ENCODE assay signal across 15 cellular contexts in genomic region chr10:60352105-60352504, GRCh38. TPM values are rescaled to one million over a fixed set of nuclear protein-coding genes. Genes with fewer than 3 reads are reported as not detected.
DNase-seq lines count a peak whose midpoint lies in the region; ATAC-seq, FAIRE-seq and TF ChIP-seq lines count a peak whose summit lies in the region.
"Had no signal": no experiment of that assay in that cellular context is flagged by ENCODE, and none has a peak within 500 bp of the region (broad histone marks: within the 10 kb centered on the region; RNA-seq: fewer than 3 reads in every experiment).

No MANE protein-coding gene starts in this region.

- intact Hi-C loops in kidney (cut with DNase I), result no loop called here

- no peak overlapping the region for H3K4me3 ChIP-seq in kidney (ENCODE audit: low read length in 2 of 2)
- H3K4me3 ChIP-seq: lung, sigmoid colon had no signal

- no peak overlapping the region for H3K27ac ChIP-seq in kidney (ENCODE audit: low read depth in 2 of 2, low read length in 2 of 2)
- H3K27ac ChIP-seq: KMS-11, sigmoid colon had no signal

- no peak for FAIRE-seq in kidney (lab: Jason Lieb, UNC)

- H3K27ac Mint-ChIP-seq in activated CD8-positive, alpha-beta memory T cell treated with anti-CD3 and anti-CD28 coated beads, Interleukin-2, amount 10 ng/mL, durations not matched to agents 7 days and 5 days, result no peak overlapping the region
- H3K27ac Mint-ChIP-seq: CD4-positive, CD25-positive, alpha-beta regulatory T cell had no signal

- no peak overlapping the region for H3K9ac ChIP-seq in kidney (ENCODE audit: low read length in 2 of 2)
- H3K9ac ChIP-seq: KMS-11 had no signal

- H3K9me3 ChIP-seq in kidney (ENCODE audit: control insufficient read depth in 1 of 2, low read length in 2 of 2), result no peaks in the 10 kb centered on the region
- H3K9me3 ChIP-seq: sigmoid colon had no signal

- DNase-seq in left kidney (ENCODE audit: low read depth, low spot score) (peak; percentile 33), OCI-M1 (lab: John Stamatoyannopoulos, UW) (no peak), NCI-H1105 (lab: John Stamatoyannopoulos, UW) (no peak), kidney (no peak)
- no peak for DNase-seq in activated CD8-positive, alpha-beta memory T cell treated with anti-CD3 and anti-CD28 coated beads, Interleukin-2, amount 10 ng/mL, durations not matched to agents 7 days and 5 days
- DNase-seq: activated T-cell treated with anti-CD3 and anti-CD28 coated beads, Interleukin-2, amount 50 U/mL, for 4 hours; CD4-positive, CD25-positive, alpha-beta regulatory T cell; foreskin fibroblast; NCI-H524 treated with DMSO at 0.1 percent for 48 hours; sigmoid colon had no signal

- H3K4me1 Mint-ChIP-seq in activated CD8-positive, alpha-beta memory T cell treated with anti-CD3 and anti-CD28 coated beads, Interleukin-2, amount 10 ng/mL, durations not matched to agents 7 days and 5 days, result no peaks in the 10 kb centered on the region
- H3K4me1 Mint-ChIP-seq: CD4-positive, CD25-positive, alpha-beta regulatory T cell had no signal

- no peak overlapping the region for H3K4me3 Mint-ChIP-seq in activated CD8-positive, alpha-beta memory T cell treated with anti-CD3 and anti-CD28 coated beads, Interleukin-2, amount 10 ng/mL, durations not matched to agents 7 days and 5 days
- H3K4me3 Mint-ChIP-seq: activated T-cell treated with anti-CD3 and anti-CD28 coated beads, Interleukin-2, amount 50 U/mL, for 4 hours; CD4-positive, CD25-positive, alpha-beta regulatory T cell had no signal

- ATAC-seq in GM18867 (IDR thresholded peaks at IDR 0.05; ENCODE audit: unreplicated experiment), result peak; percentile 65
- ATAC-seq in GM21737 (IDR thresholded peaks at IDR 0.05; ENCODE audit: unreplicated experiment), result peak; percentile 65
- ATAC-seq in HG03342 (IDR thresholded peaks at IDR 0.05; ENCODE audit: unreplicated experiment), result peak; percentile 61
- no peak for ATAC-seq in activated CD8-positive, alpha-beta memory T cell treated with anti-CD3 and anti-CD28 coated beads, Interleukin-2, amount 10 ng/mL, durations not matched to agents 7 days and 5 days
- ATAC-seq: activated T-cell treated with anti-CD3 and anti-CD28 coated beads, Interleukin-2, amount 50 U/mL, for 4 hours had no signal

- H3K36me3 Mint-ChIP-seq in activated CD8-positive, alpha-beta memory T cell treated with anti-CD3 and anti-CD28 coated beads, Interleukin-2, amount 10 ng/mL, durations not matched to agents 7 days and 5 days, result no peaks in the 10 kb centered on the region
- H3K36me3 Mint-ChIP-seq: CD4-positive, CD25-positive, alpha-beta regulatory T cell had no signal

- no peaks in the 10 kb centered on the region for H3K36me3 ChIP-seq in kidney (ENCODE audit: control insufficient read depth in 1 of 2, insufficient read depth in 2 of 2, low read length in 2 of 2)
- H3K36me3 ChIP-seq: sigmoid colon had no signal

- CTCF ChIA-PET in activated CD8-positive, alpha-beta memory T cell treated with anti-CD3 and anti-CD28 coated beads, Interleukin-2, amount 10 ng/mL, durations not matched to agents 7 days and 5 days (lab: Charles Lee), result no interaction called here

- no peak for TF ChIP-seq CTCF in kidney (IDR thresholded peaks at IDR 0.05; ENCODE audit: borderline replicate concordance, extremely low read depth, insufficient read depth)

- peaks cover 5 to 8% of the 10 kb centered on the region in 2 donors for H3K4me1 ChIP-seq in kidney (ENCODE audit: control insufficient read depth in 1 of 2, insufficient read depth in 1 of 2, low read depth in 1 of 2, low read length in 2 of 2)

- H3K9me3 Mint-ChIP-seq in activated CD8-positive, alpha-beta memory T cell treated with anti-CD3 and anti-CD28 coated beads, Interleukin-2, amount 10 ng/mL, durations not matched to agents 7 days and 5 days (ENCODE audit: low read depth), result no peaks in the 10 kb centered on the region
- H3K9me3 Mint-ChIP-seq: activated T-cell treated with anti-CD3 and anti-CD28 coated beads, Interleukin-2, amount 50 U/mL, for 4 hours had no signal

- H3K27me3 Mint-ChIP-seq in activated CD8-positive, alpha-beta memory T cell treated with anti-CD3 and anti-CD28 coated beads, Interleukin-2, amount 10 ng/mL, durations not matched to agents 7 days and 5 days, result peaks cover 4% of the 10 kb centered on the region
- H3K27me3 Mint-ChIP-seq: CD4-positive, CD25-positive, alpha-beta regulatory T cell had no signal

RNA-seq across cellular contexts. Expression of gene ANK3, which starts 37.6 kb away (rescaled TPM):
- total RNA-seq in activated CD8-positive, alpha-beta memory T cell treated with anti-CD3 and anti-CD28 coated beads, Interleukin-2, amount 10 ng/mL, durations not matched to agents 7 days and 5 days, result 10 to 100 TPM in 1 of 2 experiments, 1 to 10 TPM in 1; 2.9 to 10.6 TPM
- 214 TPM for total RNA-seq in kidney
- polyA plus RNA-seq in kidney (ENCODE audit: insufficient read depth, low read depth, low replicate concordance), result 38.2 TPM

Comparison
In these comparisons a context has a peak if more than half of its experiments do, and no peak if none do; other contexts are left out.
1. RNA of gene ANK3, which starts 37.6 kb away (total RNA-seq): 214 TPM in kidney (single experiment); 2.9 to 10.6 TPM in activated CD8-positive, alpha-beta memory T cell treated with anti-CD3 and anti-CD28 coated beads, Interleukin-2, amount 10 ng/mL, durations not matched to agents 7 days and 5 days; every median in the first group is over 10 times any median in the second.